In the genomic region with DNA sequence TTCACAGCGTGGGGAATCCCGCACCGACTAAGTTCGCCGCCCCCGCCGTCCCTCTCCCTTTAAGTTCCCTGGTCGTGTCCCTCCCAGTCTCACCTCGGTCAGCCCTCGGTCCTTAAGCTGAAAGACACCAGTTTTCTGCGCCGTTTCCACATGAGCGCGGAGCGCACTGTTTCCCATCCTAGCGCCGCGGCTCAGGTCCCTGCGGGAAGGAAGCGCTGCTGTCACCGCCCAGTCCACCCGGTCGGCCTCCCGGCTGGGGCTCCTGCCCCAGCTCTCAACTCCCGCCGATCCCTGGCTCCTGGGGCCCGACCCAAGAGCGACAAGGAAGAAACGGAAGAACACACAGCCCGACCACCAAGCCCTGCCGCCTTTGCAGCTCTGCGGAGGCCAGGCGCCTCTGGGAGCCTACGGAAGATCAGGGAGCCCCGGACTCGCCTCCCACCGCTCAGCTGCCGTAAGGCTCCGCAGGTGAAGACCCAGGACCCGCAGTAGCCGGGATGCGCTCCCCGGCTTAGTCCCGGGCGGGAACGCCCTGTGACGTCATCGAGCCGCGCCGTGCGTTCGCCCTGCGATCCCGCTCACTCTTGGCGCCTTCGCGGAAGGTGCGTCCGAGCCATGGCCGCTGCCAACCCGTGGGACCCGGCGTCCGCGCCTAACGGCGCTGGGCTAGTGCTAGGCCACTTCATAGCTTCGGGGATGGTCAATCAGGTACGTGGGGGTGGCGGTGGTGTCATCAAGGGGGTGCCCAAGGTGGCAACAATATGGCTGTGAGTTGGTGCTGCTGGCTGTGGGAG, we compare ENCODE assay signal across 1 cellular context.
TF ChIP-seq lines count a peak whose summit lies in the region.

TSS of gene HAUS2 (plus strand) at position 581 of the 794 bp plus-strand sequence. CDS start at position 616, 35 bp downstream.
TSS of gene LRRC57 (minus strand) at position 536 of the 794 bp plus-strand sequence. CDS start at position 177, 359 bp downstream.

TF ChIP-seq in K562, 482 proteins besides CTCF, POLR2A, EP300 and RAD21 (continued from another document and continues in another):
- TF ChIP-seq, protein P1, sequence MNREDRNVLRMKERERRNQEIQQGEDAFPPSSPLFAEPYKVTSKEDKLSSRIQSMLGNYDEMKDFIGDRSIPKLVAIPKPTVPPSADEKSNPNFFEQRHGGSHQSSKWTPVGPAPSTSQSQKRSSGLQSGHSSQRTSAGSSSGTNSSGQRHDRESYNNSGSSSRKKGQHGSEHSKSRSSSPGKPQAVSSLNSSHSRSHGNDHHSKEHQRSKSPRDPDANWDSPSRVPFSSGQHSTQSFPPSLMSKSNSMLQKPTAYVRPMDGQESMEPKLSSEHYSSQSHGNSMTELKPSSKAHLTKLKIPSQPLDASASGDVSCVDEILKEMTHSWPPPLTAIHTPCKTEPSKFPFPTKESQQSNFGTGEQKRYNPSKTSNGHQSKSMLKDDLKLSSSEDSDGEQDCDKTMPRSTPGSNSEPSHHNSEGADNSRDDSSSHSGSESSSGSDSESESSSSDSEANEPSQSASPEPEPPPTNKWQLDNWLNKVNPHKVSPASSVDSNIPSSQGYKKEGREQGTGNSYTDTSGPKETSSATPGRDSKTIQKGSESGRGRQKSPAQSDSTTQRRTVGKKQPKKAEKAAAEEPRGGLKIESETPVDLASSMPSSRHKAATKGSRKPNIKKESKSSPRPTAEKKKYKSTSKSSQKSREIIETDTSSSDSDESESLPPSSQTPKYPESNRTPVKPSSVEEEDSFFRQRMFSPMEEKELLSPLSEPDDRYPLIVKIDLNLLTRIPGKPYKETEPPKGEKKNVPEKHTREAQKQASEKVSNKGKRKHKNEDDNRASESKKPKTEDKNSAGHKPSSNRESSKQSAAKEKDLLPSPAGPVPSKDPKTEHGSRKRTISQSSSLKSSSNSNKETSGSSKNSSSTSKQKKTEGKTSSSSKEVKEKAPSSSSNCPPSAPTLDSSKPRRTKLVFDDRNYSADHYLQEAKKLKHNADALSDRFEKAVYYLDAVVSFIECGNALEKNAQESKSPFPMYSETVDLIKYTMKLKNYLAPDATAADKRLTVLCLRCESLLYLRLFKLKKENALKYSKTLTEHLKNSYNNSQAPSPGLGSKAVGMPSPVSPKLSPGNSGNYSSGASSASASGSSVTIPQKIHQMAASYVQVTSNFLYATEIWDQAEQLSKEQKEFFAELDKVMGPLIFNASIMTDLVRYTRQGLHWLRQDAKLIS (CRISPR knock-in tag; IDR thresholded peaks at IDR 0.05), result 0 out of 2 replicates have a peak, but pooled peaks have one; percentile 43
- TF ChIP-seq, protein P2, sequence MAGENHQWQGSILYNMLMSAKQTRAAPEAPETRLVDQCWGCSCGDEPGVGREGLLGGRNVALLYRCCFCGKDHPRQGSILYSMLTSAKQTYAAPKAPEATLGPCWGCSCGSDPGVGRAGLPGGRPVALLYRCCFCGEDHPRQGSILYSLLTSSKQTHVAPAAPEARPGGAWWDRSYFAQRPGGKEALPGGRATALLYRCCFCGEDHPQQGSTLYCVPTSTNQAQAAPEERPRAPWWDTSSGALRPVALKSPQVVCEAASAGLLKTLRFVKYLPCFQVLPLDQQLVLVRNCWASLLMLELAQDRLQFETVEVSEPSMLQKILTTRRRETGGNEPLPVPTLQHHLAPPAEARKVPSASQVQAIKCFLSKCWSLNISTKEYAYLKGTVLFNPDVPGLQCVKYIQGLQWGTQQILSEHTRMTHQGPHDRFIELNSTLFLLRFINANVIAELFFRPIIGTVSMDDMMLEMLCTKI (IDR thresholded peaks at IDR 0.05; ENCODE audit: partially characterized antibody), result no peak
- no peak for TF ChIP-seq MLLT1 (IDR thresholded peaks at IDR 0.05)
- TF ChIP-seq RNF219 (CRISPR knock-in tag; IDR thresholded peaks at IDR 0.05), result no peak
- no peak for TF ChIP-seq ZBED1 (IDR thresholded peaks at IDR 0.05)
- peak; percentile 68; the same call in 1 of the 2 replicates for TF ChIP-seq ZNF76 (CRISPR knock-in tag; IDR thresholded peaks at IDR 0.05; ENCODE audit: borderline replicate concordance)
- TF ChIP-seq, protein P3, sequence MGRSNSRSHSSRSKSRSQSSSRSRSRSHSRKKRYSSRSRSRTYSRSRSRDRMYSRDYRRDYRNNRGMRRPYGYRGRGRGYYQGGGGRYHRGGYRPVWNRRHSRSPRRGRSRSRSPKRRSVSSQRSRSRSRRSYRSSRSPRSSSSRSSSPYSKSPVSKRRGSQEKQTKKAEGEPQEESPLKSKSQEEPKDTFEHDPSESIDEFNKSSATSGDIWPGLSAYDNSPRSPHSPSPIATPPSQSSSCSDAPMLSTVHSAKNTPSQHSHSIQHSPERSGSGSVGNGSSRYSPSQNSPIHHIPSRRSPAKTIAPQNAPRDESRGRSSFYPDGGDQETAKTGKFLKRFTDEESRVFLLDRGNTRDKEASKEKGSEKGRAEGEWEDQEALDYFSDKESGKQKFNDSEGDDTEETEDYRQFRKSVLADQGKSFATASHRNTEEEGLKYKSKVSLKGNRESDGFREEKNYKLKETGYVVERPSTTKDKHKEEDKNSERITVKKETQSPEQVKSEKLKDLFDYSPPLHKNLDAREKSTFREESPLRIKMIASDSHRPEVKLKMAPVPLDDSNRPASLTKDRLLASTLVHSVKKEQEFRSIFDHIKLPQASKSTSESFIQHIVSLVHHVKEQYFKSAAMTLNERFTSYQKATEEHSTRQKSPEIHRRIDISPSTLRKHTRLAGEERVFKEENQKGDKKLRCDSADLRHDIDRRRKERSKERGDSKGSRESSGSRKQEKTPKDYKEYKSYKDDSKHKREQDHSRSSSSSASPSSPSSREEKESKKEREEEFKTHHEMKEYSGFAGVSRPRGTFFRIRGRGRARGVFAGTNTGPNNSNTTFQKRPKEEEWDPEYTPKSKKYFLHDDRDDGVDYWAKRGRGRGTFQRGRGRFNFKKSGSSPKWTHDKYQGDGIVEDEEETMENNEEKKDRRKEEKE (IDR thresholded peaks at IDR 0.05; ENCODE audit: borderline replicate concordance in 1 of 2, control insufficient read depth in 1 of 2, low read depth in 2 of 2, low read length in 1 of 2), result no peak
- TF ChIP-seq KHSRP (IDR thresholded peaks at IDR 0.05), result peak; percentile 94
- no peak for TF ChIP-seq ZNF274 (IDR thresholded peaks at IDR 0.05; ENCODE audit: borderline replicate concordance, low read depth, low read length)
- no peak for TF ChIP-seq ZNF766 (CRISPR knock-in tag; conservative IDR thresholded peaks at IDR 0.05)
- no peak for TF ChIP-seq SMARCC2 (IDR thresholded peaks at IDR 0.05; ENCODE audit: low read depth)
- no peak for TF ChIP-seq ZNF778 (CRISPR knock-in tag; IDR thresholded peaks at IDR 0.05)
- peak in 1 of 2 experiments; percentile 63; a peak in 1 of 4 replicates for TF ChIP-seq ZNF639 (CRISPR knock-in tag; conservative IDR thresholded peaks at IDR 0.05 in 1 of 2, IDR thresholded peaks at IDR 0.05 in 1 of 2)
- TF ChIP-seq ZNF175 (CRISPR knock-in tag; IDR thresholded peaks at IDR 0.05; ENCODE audit: low read depth), result no peak
- TF ChIP-seq NKRF (IDR thresholded peaks at IDR 0.05; ENCODE audit: borderline replicate concordance), result peak; percentile 85; the same call in 1 of the 2 replicates
- TF ChIP-seq, protein P4, sequence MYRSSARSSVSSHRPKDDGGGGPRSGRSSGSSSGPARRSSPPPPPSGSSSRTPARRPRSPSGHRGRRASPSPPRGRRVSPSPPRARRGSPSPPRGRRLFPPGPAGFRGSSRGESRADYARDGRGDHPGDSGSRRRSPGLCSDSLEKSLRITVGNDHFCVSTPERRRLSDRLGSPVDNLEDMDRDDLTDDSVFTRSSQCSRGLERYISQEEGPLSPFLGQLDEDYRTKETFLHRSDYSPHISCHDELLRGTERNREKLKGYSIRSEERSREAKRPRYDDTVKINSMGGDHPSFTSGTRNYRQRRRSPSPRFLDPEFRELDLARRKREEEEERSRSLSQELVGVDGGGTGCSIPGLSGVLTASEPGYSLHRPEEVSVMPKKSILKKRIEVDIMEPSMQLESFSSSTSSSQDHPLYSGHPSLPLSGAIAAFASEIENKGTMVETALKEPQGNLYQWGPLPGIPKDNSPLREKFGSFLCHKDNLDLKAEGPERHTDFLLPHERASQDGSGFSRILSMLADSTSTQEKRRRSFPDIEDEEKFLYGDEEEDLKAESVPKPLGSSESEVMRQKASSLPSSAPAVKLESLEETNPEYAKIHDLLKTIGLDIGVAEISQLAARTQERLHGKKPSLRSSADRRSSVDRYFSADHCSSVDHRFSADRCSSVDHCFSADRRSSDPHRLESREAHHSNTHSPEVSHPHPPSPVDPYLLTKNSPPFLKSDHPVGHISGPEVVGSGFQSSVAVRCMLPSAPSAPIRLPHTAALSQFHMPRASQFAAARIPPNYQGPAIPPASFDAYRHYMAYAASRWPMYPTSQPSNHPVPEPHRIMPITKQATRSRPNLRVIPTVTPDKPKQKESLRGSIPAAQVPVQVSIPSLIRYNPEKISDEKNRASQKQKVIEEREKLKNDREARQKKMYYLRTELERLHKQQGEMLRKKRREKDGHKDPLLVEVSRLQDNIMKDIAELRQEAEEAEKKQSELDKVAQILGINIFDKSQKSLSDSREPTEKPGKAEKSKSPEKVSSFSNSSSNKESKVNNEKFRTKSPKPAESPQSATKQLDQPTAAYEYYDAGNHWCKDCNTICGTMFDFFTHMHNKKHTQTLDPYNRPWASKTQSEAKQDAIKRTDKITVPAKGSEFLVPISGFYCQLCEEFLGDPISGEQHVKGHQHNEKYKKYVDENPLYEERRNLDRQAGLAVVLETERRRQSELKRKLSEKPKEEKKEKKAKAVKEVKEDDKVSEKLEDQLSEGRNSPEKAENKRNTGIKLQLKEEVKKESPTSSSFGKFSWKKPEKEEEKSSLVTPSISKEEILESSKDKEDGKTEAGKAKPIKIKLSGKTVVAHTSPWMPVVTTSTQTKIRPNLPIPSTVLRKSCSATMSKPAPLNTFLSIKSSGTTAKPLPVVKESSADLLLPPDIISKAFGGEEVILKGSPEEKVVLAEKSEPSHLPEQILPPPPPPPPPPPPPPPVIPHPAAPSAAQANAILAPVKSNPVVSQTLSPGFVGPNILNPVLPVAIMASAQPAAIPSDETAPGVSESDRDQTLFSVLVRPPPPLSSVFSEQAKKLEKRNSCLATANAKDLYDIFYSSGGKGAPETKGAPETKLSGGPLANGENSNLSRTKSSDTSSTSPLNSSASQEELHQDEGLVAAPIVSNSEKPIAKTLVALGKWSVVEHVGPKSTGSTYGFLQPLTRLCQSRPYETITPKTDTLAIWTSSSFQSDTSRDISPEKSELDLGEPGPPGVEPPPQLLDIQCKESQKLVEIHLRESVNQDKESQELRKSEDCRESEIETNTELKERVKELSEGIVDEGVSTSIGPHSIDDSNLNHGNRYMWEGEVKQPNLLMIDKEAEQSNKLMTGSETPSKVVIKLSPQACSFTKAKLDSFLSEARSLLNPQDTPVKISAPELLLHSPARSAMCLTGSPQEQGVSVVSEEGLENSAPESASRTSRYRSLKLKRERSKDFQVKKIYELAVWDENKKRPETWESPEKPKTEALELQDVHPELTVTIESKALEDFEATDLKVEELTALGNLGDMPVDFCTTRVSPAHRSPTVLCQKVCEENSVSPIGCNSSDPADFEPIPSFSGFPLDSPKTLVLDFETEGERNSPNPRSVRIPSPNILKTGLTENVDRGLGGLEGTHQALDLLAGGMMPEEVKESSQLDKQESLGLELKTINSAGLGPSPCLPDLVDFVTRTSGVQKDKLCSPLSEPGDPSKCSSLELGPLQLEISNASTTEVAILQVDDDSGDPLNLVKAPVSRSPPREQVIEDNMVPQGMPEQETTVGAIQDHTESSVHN (IDR thresholded peaks at IDR 0.05; ENCODE audit: borderline replicate concordance in 1 of 2, low read depth in 1 of 2), result no peak
- TF ChIP-seq ZBTB8A (IDR thresholded peaks at IDR 0.05; ENCODE audit: partially characterized antibody), result no peak
- no peak for TF ChIP-seq SRSF7 (optimal IDR thresholded peaks at IDR 0.05; ENCODE audit: low read depth, low read length)
- 0 out of 2 replicates have a peak, but pooled peaks have one; percentile 18 for TF ChIP-seq LEF1 (IDR thresholded peaks at IDR 0.05)
